In genomic region chr12:69527506-69528272, GRCh38 we compare ENCODE assay signal across 14 cellular contexts. TPM values are rescaled to one million over a fixed set of nuclear protein-coding genes. Genes with fewer than 3 reads are reported as not detected.
DNase-seq lines count a peak whose midpoint lies in the region; ATAC-seq and TF ChIP-seq lines count a peak whose summit lies in the region.
"Had no signal": no experiment of that assay in that cellular context is flagged by ENCODE, and none has a peak within 500 bp of the region (broad histone marks: within the 10 kb centered on the region; RNA-seq: fewer than 3 reads in every experiment).

No MANE protein-coding gene starts in this region.

- POLR2A ChIA-PET in activated CD4-positive, alpha-beta T cell treated with anti-CD3 and anti-CD28 coated beads for 36 hours (lab: Charles Lee) = no interaction called here
- POLR2A ChIA-PET in activated CD4-positive, alpha-beta T cell treated with anti-CD3 and anti-CD28 coated beads, Interleukin-2, amount 10 ng/mL, durations not matched to agents 7 days and 5 days (lab: Charles Lee) = no interaction called here

- H3K4me1 Mint-ChIP-seq in activated CD4-positive, alpha-beta T cell treated with anti-CD3 and anti-CD28 coated beads for 36 hours = peaks cover 47% of the 10 kb centered on the region
- peaks cover 25% of the 10 kb centered on the region for H3K4me1 Mint-ChIP-seq in activated T-helper 2 cell treated with anti-CD3 and anti-CD28 coated beads, Interferon-gamma antibody, Interleukin-2, Interleukin-4, amounts not matched to agents 10 μg/mL and 5 μg/mL and 100 μg/mL, durations not matched to agents 14 hours and 24 hours and 36 hours (ENCODE audit: low read depth)
- H3K4me1 Mint-ChIP-seq in activated CD4-positive, alpha-beta T cell treated with anti-CD3 and anti-CD28 coated beads, Interleukin-2, amount 10 ng/mL, durations not matched to agents 7 days and 5 days = peaks cover 11% of the 10 kb centered on the region

- no peaks in the 10 kb centered on the region for H3K27me3 Mint-ChIP-seq in activated CD4-positive, alpha-beta T cell treated with anti-CD3 and anti-CD28 coated beads for 36 hours
- no peaks in the 10 kb centered on the region for H3K27me3 Mint-ChIP-seq in activated T-helper 2 cell treated with anti-CD3 and anti-CD28 coated beads, Interferon-gamma antibody, Interleukin-2, Interleukin-4, amounts not matched to agents 10 μg/mL and 5 μg/mL and 100 μg/mL, durations not matched to agents 14 hours and 24 hours and 36 hours (ENCODE audit: low read depth)
- no peaks in the 10 kb centered on the region for H3K27me3 Mint-ChIP-seq in activated CD4-positive, alpha-beta T cell treated with anti-CD3 and anti-CD28 coated beads, Interleukin-2, amount 10 ng/mL, durations not matched to agents 7 days and 5 days

- no peak overlapping the region for H3K4me3 Mint-ChIP-seq in activated CD4-positive, alpha-beta T cell treated with anti-CD3 and anti-CD28 coated beads for 36 hours
- no peak overlapping the region for H3K4me3 Mint-ChIP-seq in activated T-helper 2 cell treated with anti-CD3 and anti-CD28 coated beads, Interferon-gamma antibody, Interleukin-2, Interleukin-4, amounts not matched to agents 10 μg/mL and 5 μg/mL and 100 μg/mL, durations not matched to agents 14 hours and 24 hours and 36 hours (ENCODE audit: low read depth)
- no peak overlapping the region for H3K4me3 Mint-ChIP-seq in activated CD4-positive, alpha-beta T cell treated with anti-CD3 and anti-CD28 coated beads, Interleukin-2, amount 10 ng/mL, durations not matched to agents 7 days and 5 days
- H3K4me3 Mint-ChIP-seq: natural killer cell had no signal

- peaks cover 8% of the 10 kb centered on the region for H3K9me3 Mint-ChIP-seq in activated CD4-positive, alpha-beta T cell treated with anti-CD3 and anti-CD28 coated beads for 36 hours (ENCODE audit: low read depth)
- peaks cover 9% of the 10 kb centered on the region for H3K9me3 Mint-ChIP-seq in activated T-helper 2 cell treated with anti-CD3 and anti-CD28 coated beads, Interferon-gamma antibody, Interleukin-2, Interleukin-4, amounts not matched to agents 10 μg/mL and 5 μg/mL and 100 μg/mL, durations not matched to agents 14 hours and 24 hours and 36 hours
- H3K9me3 Mint-ChIP-seq in activated CD4-positive, alpha-beta T cell treated with anti-CD3 and anti-CD28 coated beads, Interleukin-2, amount 10 ng/mL, durations not matched to agents 7 days and 5 days = peaks cover 12% of the 10 kb centered on the region

- CTCF ChIA-PET in activated CD4-positive, alpha-beta T cell treated with anti-CD3 and anti-CD28 coated beads for 36 hours (lab: Charles Lee) = interaction anchor here (0.7 to 1.5 kb wide), 3 partner anchors 43 to 59 kb away, joined by 3 to 7 read pairs (median 3); partner anchors contain the start of gene FRS2
- CTCF ChIA-PET in activated CD4-positive, alpha-beta T cell treated with anti-CD3 and anti-CD28 coated beads, Interleukin-2, amount 10 ng/mL, durations not matched to agents 7 days and 5 days (lab: Charles Lee) = no interaction called here

- H3K36me3 ChIP-seq in thoracic aorta = no peaks in the 10 kb centered on the region

- intact Hi-C loops in activated CD4-positive, alpha-beta T cell treated with anti-CD3 and anti-CD28 coated beads for 36 hours (cut with DNase I, micrococcal nuclease) = loop anchor here in 1 of 2 experiments (2.0 to 5.0 kb wide), 2 partner anchors 57 to 1160 kb away; partner anchors contain the start of gene FRS2
- intact Hi-C loops in activated T-helper 2 cell treated with anti-CD3 and anti-CD28 coated beads, Interferon-gamma antibody, Interleukin-2, Interleukin-4, amounts not matched to agents 10 μg/mL and 5 μg/mL and 100 μg/mL, durations not matched to agents 14 hours and 24 hours and 36 hours (cut with micrococcal nuclease) = no loop called here

- peak overlapping the region; percentile 8 for H3K27ac Mint-ChIP-seq in activated CD4-positive, alpha-beta T cell treated with anti-CD3 and anti-CD28 coated beads for 36 hours
- peak overlapping the region; percentile 65 for H3K27ac Mint-ChIP-seq in activated T-helper 2 cell treated with anti-CD3 and anti-CD28 coated beads, Interferon-gamma antibody, Interleukin-2, Interleukin-4, amounts not matched to agents 10 μg/mL and 5 μg/mL and 100 μg/mL, durations not matched to agents 14 hours and 24 hours and 36 hours
- H3K27ac Mint-ChIP-seq in activated CD4-positive, alpha-beta T cell treated with anti-CD3 and anti-CD28 coated beads, Interleukin-2, amount 10 ng/mL, durations not matched to agents 7 days and 5 days = no peak overlapping the region

- peaks cover 1% of the 10 kb centered on the region for H3K9me3 ChIP-seq in thoracic aorta

- no peaks in the 10 kb centered on the region for H3K27me3 ChIP-seq in thoracic aorta (replicated peaks; ENCODE audit: insufficient read depth)

- H3K4me1 ChIP-seq in thoracic aorta (ENCODE audit: control insufficient read depth in 1 of 2, low read depth in 2 of 2) = peaks cover 28 to 44% of the 10 kb centered on the region in 2 donors

- TF ChIP-seq CTCF in thoracic aorta (IDR thresholded peaks at IDR 0.05) = no peak

- no peak for DNase-seq in activated CD4-positive, alpha-beta T cell treated with anti-CD3 and anti-CD28 coated beads for 36 hours
- DNase-seq in activated CD4-positive, alpha-beta T cell treated with anti-CD3 and anti-CD28 coated beads for 48 hours = no peak
- no peak for DNase-seq in activated T-helper 2 cell treated with anti-CD3 and anti-CD28 coated beads, Interferon-gamma antibody, Interleukin-2, Interleukin-4, amounts not matched to agents 10 μg/mL and 5 μg/mL and 100 μg/mL, durations not matched to agents 14 hours and 24 hours and 36 hours (ENCODE audit: low spot score)
- DNase-seq in fibroblast of the conjunctiva (ENCODE audit: low read depth) (peak; percentile 43), thoracic aorta (ENCODE audit: low spot score) (no peak), NCI-H187 treated with DMSO at 0.1 percent for 48 hours (lab: John Stamatoyannopoulos, UW) (no peak)
- no peak for DNase-seq in activated CD4-positive, alpha-beta T cell treated with anti-CD3 and anti-CD28 coated beads, Interleukin-2, amount 10 ng/mL, durations not matched to agents 7 days and 5 days
- DNase-seq: activated gamma-delta T cell treated with Interleukin-2 at 50 U/mL for 16 hours, glutamatergic neuron, KG1, natural killer cell, NCI-H524 had no signal

- peaks cover 10% of the 10 kb centered on the region for H3K36me3 Mint-ChIP-seq in activated CD4-positive, alpha-beta T cell treated with anti-CD3 and anti-CD28 coated beads for 36 hours (ENCODE audit: low read depth)
- peaks cover 15% of the 10 kb centered on the region for H3K36me3 Mint-ChIP-seq in activated T-helper 2 cell treated with anti-CD3 and anti-CD28 coated beads, Interferon-gamma antibody, Interleukin-2, Interleukin-4, amounts not matched to agents 10 μg/mL and 5 μg/mL and 100 μg/mL, durations not matched to agents 14 hours and 24 hours and 36 hours (ENCODE audit: low read depth)
- H3K36me3 Mint-ChIP-seq in activated CD4-positive, alpha-beta T cell treated with anti-CD3 and anti-CD28 coated beads, Interleukin-2, amount 10 ng/mL, durations not matched to agents 7 days and 5 days (ENCODE audit: low read depth) = peaks cover 6% of the 10 kb centered on the region

- peak overlapping the region; percentile 57 to 68 for H3K27ac ChIP-seq in thoracic aorta
- H3K27ac ChIP-seq: 22Rv1 had no signal

- peak; percentile 62 for ATAC-seq in activated CD4-positive, alpha-beta T cell treated with anti-CD3 and anti-CD28 coated beads for 36 hours
- ATAC-seq in thoracic aorta (ENCODE audit: insufficient number of reproducible peaks, low FRiP score, low read depth) (no peak), HG02759 (IDR thresholded peaks at IDR 0.05; ENCODE audit: unreplicated experiment) (no peak)
- ATAC-seq: natural killer cell had no signal

- peak overlapping the region; percentile 10 for H3K4me3 ChIP-seq in thoracic aorta

RNA-seq across cellular contexts. Expression of gene FRS2, which starts 57.5 kb away (rescaled TPM):
- 10 to 100 TPM in 1 of 2 experiments, 1 to 10 TPM in 1; 9.5 to 10.4 TPM for total RNA-seq in activated CD4-positive, alpha-beta T cell treated with anti-CD3 and anti-CD28 coated beads for 36 hours
- 10.8 and 11.4 TPM in 2 replicates for total RNA-seq in activated T-helper 2 cell treated with anti-CD3 and anti-CD28 coated beads, Interferon-gamma antibody, Interleukin-2, Interleukin-4, amounts not matched to agents 10 μg/mL and 5 μg/mL and 100 μg/mL, durations not matched to agents 14 hours and 24 hours and 36 hours
- total RNA-seq in thoracic aorta = 10 to 100 TPM; 29.8 to 72.3 TPM
- 10 to 100 TPM; 14.6 to 18.4 TPM for total RNA-seq in activated CD4-positive, alpha-beta T cell treated with anti-CD3 and anti-CD28 coated beads, Interleukin-2, amount 10 ng/mL, durations not matched to agents 7 days and 5 days

RNA-seq across cellular contexts. Expression of gene CCT2, which starts 57.6 kb away (rescaled TPM):
- total RNA-seq in activated CD4-positive, alpha-beta T cell treated with anti-CD3 and anti-CD28 coated beads for 36 hours = 100 to 1,000 TPM; 293 to 360 TPM
- 409 and 416 TPM in 2 replicates for total RNA-seq in activated T-helper 2 cell treated with anti-CD3 and anti-CD28 coated beads, Interferon-gamma antibody, Interleukin-2, Interleukin-4, amounts not matched to agents 10 μg/mL and 5 μg/mL and 100 μg/mL, durations not matched to agents 14 hours and 24 hours and 36 hours
- 10 to 100 TPM; 82.4 to 89.6 TPM for total RNA-seq in thoracic aorta
- total RNA-seq in activated CD4-positive, alpha-beta T cell treated with anti-CD3 and anti-CD28 coated beads, Interleukin-2, amount 10 ng/mL, durations not matched to agents 7 days and 5 days = 100 to 1,000 TPM; 152 to 158 TPM
